9 cellular contexts compared by ENCODE assay signal in genomic region chr1:62407398-62408009, GRCh38. TPM values are rescaled to one million over a fixed set of nuclear protein-coding genes. Genes with fewer than 3 reads are reported as not detected.
DNase-seq lines count a peak whose midpoint lies in the region; ATAC-seq and TF ChIP-seq lines count a peak whose summit lies in the region.
"Had no signal": no experiment of that assay in that cellular context is flagged by ENCODE, and none has a peak within 500 bp of the region (broad histone marks: within the 10 kb centered on the region; RNA-seq: fewer than 3 reads in every experiment).

No MANE protein-coding gene starts in this region.

- peak; percentile 37; the same call in 1 of the 2 replicates for TF ChIP-seq CTCF in WI38 (IDR thresholded peaks at IDR 0.05; ENCODE audit: low read depth, low read length)
- TF ChIP-seq CTCF in sigmoid colon (IDR thresholded peaks at IDR 0.05), result peak; percentile 44 to 72 (median 58)

- H3K9me3 ChIP-seq in sigmoid colon, result no peaks in the 10 kb centered on the region

- intact Hi-C loops in left cardiac atrium (cut with DNase I) (loop anchor here in 1 of 2 donors (2.0 kb wide), 1 partner anchor 233 kb away; no protein-coding TSS in a partner anchor), sigmoid colon (cut with DNase I) (loop anchor here (1.0 kb wide), 1 partner anchor 232 kb away; no protein-coding TSS in a partner anchor)

- no peaks in the 10 kb centered on the region for H3K4me1 ChIP-seq in sigmoid colon

- DNase-seq in COR-L47 (lab: John Stamatoyannopoulos, UW), result peak; percentile 37
- DNase-seq in NCI-H2081 (lab: John Stamatoyannopoulos, UW), result peak; percentile 36 to 62
- no peak for DNase-seq in left cardiac atrium
- no peak for DNase-seq in sigmoid colon

- no peak overlapping the region for H3K27ac ChIP-seq in sigmoid colon
- H3K27ac ChIP-seq: skin epidermis had no signal

- ATAC-seq in GM21723 (IDR thresholded peaks at IDR 0.05; ENCODE audit: unreplicated experiment) (peak; percentile 59), left cardiac atrium (peak; percentile 36 to 38), GM21515 (IDR thresholded peaks at IDR 0.05; ENCODE audit: unreplicated experiment) (no peak), HG02588 (IDR thresholded peaks at IDR 0.05; ENCODE audit: unreplicated experiment) (no peak)

- 70 to 71% methylated on average over 12 of the region's 12 CpGs for WGBS in sigmoid colon, 2 donors

- no peaks in the 10 kb centered on the region for H3K27me3 ChIP-seq in sigmoid colon

- H3K36me3 ChIP-seq in sigmoid colon, result no peaks in the 10 kb centered on the region

- no peak for TF ChIP-seq EP300 in sigmoid colon (IDR thresholded peaks at IDR 0.05)

- H3K4me3 ChIP-seq in WI38 (ENCODE audit: low read depth, low read length) (no peak overlapping the region), sigmoid colon (no peak overlapping the region)
- H3K4me3 ChIP-seq: skin epidermis had no signal

- no peak for TF ChIP-seq POLR2A in sigmoid colon (IDR thresholded peaks at IDR 0.05)

RNA-seq across cellular contexts. Expression of gene USP1, which starts 29.3 kb away (rescaled TPM):
- total RNA-seq in left cardiac atrium (10 to 100 TPM; 15.2 to 15.5 TPM), sigmoid colon (10 to 100 TPM; 20.5 to 35.7 (median 27.6) TPM)
- polyA plus RNA-seq in sigmoid colon, result 10 to 100 TPM; 14.4 to 18.5 (median 15.0) TPM

Comparison
In these comparisons a context has a peak if more than half of its experiments do, and no peak if none do; other contexts are left out.
1. DNase-seq: peak in COR-L47 (single experiment) and NCI-H2081 (2 of 2); none in left cardiac atrium (single experiment) and sigmoid colon (single experiment).
2. ATAC-seq: peak in GM21723 (single experiment) and left cardiac atrium (2 of 2); none in GM21515 (single experiment) and HG02588 (single experiment).